ENCODE assay signal across 8 cellular contexts in genomic region chr14:74084277-74085046, GRCh38. TPM values are rescaled to one million over a fixed set of nuclear protein-coding genes. Genes with fewer than 3 reads are reported as not detected.
DNase-seq lines count a peak whose midpoint lies in the region; ATAC-seq, FAIRE-seq and TF ChIP-seq lines count a peak whose summit lies in the region.

ALDH6A1 (minus strand) TSS chr14:74084453; CDS start chr14:74084394, 59 bp downstream.
A gene with protein sequence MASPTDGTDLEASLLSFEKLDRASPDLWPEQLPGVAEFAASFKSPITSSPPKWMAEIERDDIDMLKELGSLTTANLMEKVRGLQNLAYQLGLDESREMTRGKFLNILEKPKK (plus strand): TSS chr14:74084956. CDS start chr14:74084975, 19 bp downstream.

- POLR2A ChIA-PET in BJ (lab: Charles Lee): interaction anchor here (0.7 kb wide), 1 partner anchor 328 kb away, joined by 4 read pairs; no protein-coding TSS in a partner anchor

- peaks cover 2% of the 10 kb centered on the region for H3K36me3 Mint-ChIP-seq in chondrocyte (ENCODE audit: low read depth)

- peak within 1 kb of the TSS; percentile 85 to 95 for H3K9ac ChIP-seq in kidney (ENCODE audit: low read length in 2 of 2)

- H3K27me3 Mint-ChIP-seq in chondrocyte (ENCODE audit: low read depth): no peaks in the 10 kb centered on the region

- H3K4me1 ChIP-seq in kidney (ENCODE audit: control insufficient read depth in 1 of 2, insufficient read depth in 1 of 2, low read depth in 1 of 2, low read length in 2 of 2): peaks cover 15 to 19% of the 10 kb centered on the region in 2 donors

- peak; percentile 89 for ATAC-seq in HG03442 (IDR thresholded peaks at IDR 0.05; ENCODE audit: unreplicated experiment)

- peak; percentile 99 for FAIRE-seq in kidney (lab: Jason Lieb, UNC)

- intact Hi-C loops in kidney (cut with DNase I): no loop called here

- CTCF ChIA-PET in BJ (lab: Yijun Ruan, JAX): interaction anchor here (0.6 to 1.0 kb wide), 2 partner anchors 167 to 173 kb away, joined by 3 read pairs; no protein-coding TSS in a partner anchor

- H3K9me3 ChIP-seq in kidney (ENCODE audit: control insufficient read depth in 1 of 2, low read length in 2 of 2): no peaks in the 10 kb centered on the region

- H3K36me3 ChIP-seq in BJ (ENCODE audit: control insufficient read depth, insufficient read depth, low read length): no peaks in the 10 kb centered on the region
- H3K36me3 ChIP-seq in kidney (ENCODE audit: control insufficient read depth in 1 of 2, insufficient read depth in 2 of 2, low read length in 2 of 2): no peaks in the 10 kb centered on the region

- H3K9me3 Mint-ChIP-seq in chondrocyte (ENCODE audit: low read depth): no peaks in the 10 kb centered on the region

- H3K4me3 Mint-ChIP-seq in chondrocyte (ENCODE audit: unreplicated experiment): peak within 1 kb of the TSS; percentile 96

- DNase-seq in BJ (ENCODE audit: low read depth) (peak; percentile 100), GM19238 (ENCODE audit: insufficient read length, low spot score) (peak; percentile 98), NCI-H510A treated with DMSO at 0.1 percent for 48 hours (lab: John Stamatoyannopoulos, UW) (peak; percentile 100), chondrocyte (ENCODE audit: low spot score) (peak; percentile 99), kidney (peak; percentile 100)
- peak; percentile 100 for DNase-seq in activated CD4-positive, alpha-beta T cell treated with anti-CD3 and anti-CD28 coated beads for 24 hours (ENCODE audit: low read depth in 2 of 2)
- peak; percentile 100 for DNase-seq in stimulated activated CD4-positive, alpha-beta T cell treated with anti-CD3 and anti-CD28 coated beads, Interleukin-15, amount 100 ng/mL, for 24 hours

- H3K27me3 ChIP-seq in BJ (ENCODE audit: control insufficient read depth, insufficient read depth, low read length): no peaks in the 10 kb centered on the region

- H3K4me1 Mint-ChIP-seq in chondrocyte (ENCODE audit: low read depth): peaks cover 25% of the 10 kb centered on the region

- H3K4me3 ChIP-seq in BJ (ENCODE audit: low read depth, low read length) (peak within 1 kb of the TSS; percentile 67), kidney (ENCODE audit: low read length in 2 of 2) (peak within 1 kb of the TSS; percentile 91 to 98)

- peak within 1 kb of the TSS; percentile 97 for H3K27ac Mint-ChIP-seq in chondrocyte (ENCODE audit: unreplicated experiment)

- TF ChIP-seq CTCF in BJ (IDR thresholded peaks at IDR 0.05; ENCODE audit: insufficient read depth, low read depth, low read length): peak; percentile 21; the same call in 1 of the 2 replicates
- TF ChIP-seq CTCF in chondrocyte (IDR thresholded peaks at IDR 0.05): peak; percentile 43
- no peak for TF ChIP-seq CTCF in kidney (IDR thresholded peaks at IDR 0.05; ENCODE audit: borderline replicate concordance, extremely low read depth, insufficient read depth)

- peak within 1 kb of the TSS; percentile 91 to 97 for H3K27ac ChIP-seq in kidney (ENCODE audit: low read depth in 2 of 2, low read length in 2 of 2)

RNA-seq across cellular contexts. Expression of gene ALDH6A1, which starts in this region (rescaled TPM):
- polyA plus RNA-seq in BJ (2011; rRNA removed) (9.1 and 10.6 TPM in 2 replicates), kidney (ENCODE audit: insufficient read depth, low read depth, low replicate concordance) (102 TPM)
- 10.0 and 11.3 TPM in 2 replicates for polyA minus RNA-seq in BJ (2011; rRNA and poly(A)+ RNA removed)
- total RNA-seq in chondrocyte (9.8 to 16.4 TPM (median 11.9 TPM) in 3 replicates), kidney (34.1 TPM)

RNA-seq across cellular contexts. Expression of the second gene that starts in this region (rescaled TPM):
- polyA plus RNA-seq in BJ (2011; rRNA removed) (7.4 and 7.7 TPM in 2 replicates), kidney (ENCODE audit: insufficient read depth, low read depth, low replicate concordance) (13.3 TPM)
- polyA minus RNA-seq in BJ (2011; rRNA and poly(A)+ RNA removed): 2.1 and 4.0 TPM in 2 replicates
- total RNA-seq in chondrocyte (6.6 to 9.3 TPM (median 7.5 TPM) in 3 replicates), kidney (8.5 TPM)

Comparison
In these comparisons a context has a peak if more than half of its experiments do, and no peak if none do; other contexts are left out.
1. Peak in every context shown above with its lines: DNase-seq, ATAC-seq, H3K4me3 ChIP-seq and H3K27ac ChIP-seq.